In the genomic region with DNA sequence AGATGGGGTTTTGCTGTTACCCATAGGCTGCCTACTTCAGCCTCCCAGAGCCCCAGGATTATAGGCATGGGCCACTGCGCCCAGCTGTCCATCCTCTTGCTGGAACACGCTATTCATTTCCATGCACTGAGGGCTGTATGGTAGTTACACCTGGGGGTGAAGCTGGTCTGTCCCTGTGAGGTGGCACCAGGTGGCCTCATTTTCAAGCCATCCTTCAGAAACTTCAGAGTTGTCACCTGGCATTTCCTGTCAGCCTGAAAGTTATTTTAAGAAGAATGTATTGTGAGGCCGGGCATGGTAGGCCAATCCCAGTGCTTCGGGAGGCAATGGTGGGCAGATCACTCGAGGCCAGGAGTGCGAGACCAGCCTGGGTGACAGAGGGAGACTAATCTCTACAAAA, we compare ENCODE assay signal across 18 cellular contexts.
DNase-seq lines count a peak whose midpoint lies in the region; ATAC-seq and TF ChIP-seq lines count a peak whose summit lies in the region.
"Had no signal": no experiment of that assay in that cellular context is flagged by ENCODE, and none has a peak within 500 bp of the region (broad histone marks: within the 10 kb centered on the region; RNA-seq: fewer than 3 reads in every experiment).

No MANE protein-coding gene starts in this region.

- H3K27ac Mint-ChIP-seq in T-helper 17 cell (peak overlapping the region; percentile 76), immature natural killer cell (peak overlapping the region; percentile 31 to 76 (median 68))
- H3K27ac Mint-ChIP-seq in stimulated activated naive CD8-positive, alpha-beta T cell treated with anti-CD3 and anti-CD28 coated beads, Interleukin-15, amount 100 ng/mL, for 72 hours = peak overlapping the region; percentile 54 to 95
- H3K27ac Mint-ChIP-seq: mesothelial cell of epicardium had no signal

- H3K36me3 Mint-ChIP-seq in T-helper 17 cell (ENCODE audit: low read depth) = peaks cover 6% of the 10 kb centered on the region
- peaks cover 13 to 42% (median 19%) of the 10 kb centered on the region in 3 donors for H3K36me3 Mint-ChIP-seq in immature natural killer cell

- ATAC-seq in T-helper 17 cell (no peak), sciatic nerve (no peak), GM19463 (IDR thresholded peaks at IDR 0.05; ENCODE audit: unreplicated experiment) (no peak)
- ATAC-seq in stimulated activated naive CD8-positive, alpha-beta T cell treated with anti-CD3 and anti-CD28 coated beads, Interleukin-15, amount 100 ng/mL, for 72 hours = no peak
- ATAC-seq: HCT116, right lobe of liver had no signal

- H3K27me3 ChIP-seq in left ventricle myocardium inferior (ENCODE audit: low read depth) (no peaks in the 10 kb centered on the region), suprapubic skin (no peaks in the 10 kb centered on the region)
- H3K27me3 ChIP-seq: neutrophil, right lobe of liver, uterus had no signal

- no peak for TF ChIP-seq CTCF in left ventricle myocardium inferior (IDR thresholded peaks at IDR 0.05; ENCODE audit: borderline replicate concordance)
- no peak for TF ChIP-seq CTCF in suprapubic skin (IDR thresholded peaks at IDR 0.05)

- H3K4me3 ChIP-seq in left ventricle myocardium inferior (no peak overlapping the region), suprapubic skin (no peak overlapping the region)
- H3K4me3 ChIP-seq: right lobe of liver, uterus had no signal

- H3K9me3 ChIP-seq in left ventricle myocardium inferior (replicated peaks) (no peaks in the 10 kb centered on the region), T-helper 17 cell (ENCODE audit: control insufficient read depth, low read length, poor library complexity, severe bottlenecking) (no peaks in the 10 kb centered on the region), suprapubic skin (no peaks in the 10 kb centered on the region)
- H3K9me3 ChIP-seq: neutrophil, right lobe of liver, uterus had no signal

- intact Hi-C loops in left ventricle myocardium inferior (cut with micrococcal nuclease) = no loop called here
- intact Hi-C loops in cardiac septum (cut with DNase I) = loop anchor here (5.0 to 10.0 kb wide), 2 partner anchors 107 to 690 kb away; no protein-coding TSS in a partner anchor
- intact Hi-C loops in sciatic nerve (cut with DNase I) = no loop called here

- H3K27me3 Mint-ChIP-seq in T-helper 17 cell (no peaks in the 10 kb centered on the region), immature natural killer cell (ENCODE audit: low read depth in 3 of 3) (peaks cover 13 to 27% (median 20%) of the 10 kb centered on the region in 3 donors)
- no peaks in the 10 kb centered on the region for H3K27me3 Mint-ChIP-seq in stimulated activated naive CD8-positive, alpha-beta T cell treated with anti-CD3 and anti-CD28 coated beads, Interleukin-15, amount 100 ng/mL, for 72 hours

- H3K9me3 Mint-ChIP-seq in immature natural killer cell = no peaks in the 10 kb centered on the region
- H3K9me3 Mint-ChIP-seq in stimulated activated naive CD8-positive, alpha-beta T cell treated with anti-CD3 and anti-CD28 coated beads, Interleukin-15, amount 100 ng/mL, for 72 hours = no peaks in the 10 kb centered on the region
- H3K9me3 Mint-ChIP-seq: mesothelial cell of epicardium had no signal

- H3K4me1 Mint-ChIP-seq in T-helper 17 cell = peaks cover 8% of the 10 kb centered on the region
- peaks cover 33 to 59% of the 10 kb centered on the region in 2 donors for H3K4me1 Mint-ChIP-seq in immature natural killer cell
- peaks cover 13% of the 10 kb centered on the region for H3K4me1 Mint-ChIP-seq in stimulated activated naive CD8-positive, alpha-beta T cell treated with anti-CD3 and anti-CD28 coated beads, Interleukin-15, amount 100 ng/mL, for 72 hours
- H3K4me1 Mint-ChIP-seq: mesothelial cell of epicardium had no signal

- DNase-seq in left ventricle myocardium inferior = no peak
- DNase-seq in cardiac septum (ENCODE audit: low spot score) = no peak
- DNase-seq in T-helper 17 cell = no peak
- no peak for DNase-seq in immature natural killer cell
- DNase-seq in stimulated activated naive CD8-positive, alpha-beta T cell treated with anti-CD3 and anti-CD28 coated beads, Interleukin-15, amount 100 ng/mL, for 72 hours = no peak
- DNase-seq in suprapubic skin (ENCODE audit: low spot score in 2 of 2) = no peak
- DNase-seq in sciatic nerve (ENCODE audit: low spot score) = no peak
- DNase-seq: activated CD4-positive, alpha-beta T cell treated with anti-CD3 and anti-CD28 coated beads, Interleukin-2, amount 50 U/mL, for 48 hours; COR-L47; NCI-H187; NCI-H345; right lobe of liver; RPMI8226; uterus had no signal

- no peak for TF ChIP-seq POLR2A in suprapubic skin (IDR thresholded peaks at IDR 0.05)

- H3K4me3 Mint-ChIP-seq in T-helper 17 cell = peak overlapping the region; percentile 62
- no peak overlapping the region for H3K4me3 Mint-ChIP-seq in immature natural killer cell
- H3K4me3 Mint-ChIP-seq in stimulated activated naive CD8-positive, alpha-beta T cell treated with anti-CD3 and anti-CD28 coated beads, Interleukin-15, amount 100 ng/mL, for 72 hours = no peak overlapping the region
- H3K4me3 Mint-ChIP-seq: mesothelial cell of epicardium had no signal

- peaks cover 67% of the 10 kb centered on the region for H3K4me1 ChIP-seq in left ventricle myocardium inferior
- peaks cover 7% of the 10 kb centered on the region for H3K4me1 ChIP-seq in suprapubic skin
- H3K4me1 ChIP-seq: uterus had no signal

- H3K36me3 ChIP-seq in left ventricle myocardium inferior (peaks cover 75% of the 10 kb centered on the region), suprapubic skin (peaks cover 87% of the 10 kb centered on the region)
- H3K36me3 ChIP-seq: uterus had no signal

- peak overlapping the region; percentile 89 for H3K27ac ChIP-seq in left ventricle myocardium inferior (replicated peaks)
- H3K27ac ChIP-seq in suprapubic skin = no peak overlapping the region
- H3K27ac ChIP-seq: neutrophil, right lobe of liver, uterus had no signal

- WGBS in suprapubic skin = 99% methylated on average over 6 of the region's 6 CpGs

- TF ChIP-seq EP300 in suprapubic skin (IDR thresholded peaks at IDR 0.05) = no peak
